Comparison of ENCODE assay signal across 7 cellular contexts in genomic region chr5:101123365-101123764, GRCh38.
"Had no signal": no experiment of that assay in that cellular context is flagged by ENCODE, and none has a peak within 500 bp of the region (broad histone marks: within the 10 kb centered on the region; RNA-seq: fewer than 3 reads in every experiment).

No MANE protein-coding gene starts in this region.

- ATAC-seq: GM23338 had no signal

- H3K9ac ChIP-seq: KMS-11 had no signal

- H2AFZ ChIP-seq: GM23338 had no signal

- H3K4me3 ChIP-seq: GM23338 had no signal

- FAIRE-seq: HTR-8/SVneo had no signal

- H3K27ac ChIP-seq: KMS-11 had no signal

- DNase-seq: H9, HCEC 1CT, Karpas-422, KBM-7 had no signal

- H3K4me2 ChIP-seq: GM23338, KMS-11 had no signal
